ENCODE assay signal across 2 cellular contexts in the genomic region with DNA sequence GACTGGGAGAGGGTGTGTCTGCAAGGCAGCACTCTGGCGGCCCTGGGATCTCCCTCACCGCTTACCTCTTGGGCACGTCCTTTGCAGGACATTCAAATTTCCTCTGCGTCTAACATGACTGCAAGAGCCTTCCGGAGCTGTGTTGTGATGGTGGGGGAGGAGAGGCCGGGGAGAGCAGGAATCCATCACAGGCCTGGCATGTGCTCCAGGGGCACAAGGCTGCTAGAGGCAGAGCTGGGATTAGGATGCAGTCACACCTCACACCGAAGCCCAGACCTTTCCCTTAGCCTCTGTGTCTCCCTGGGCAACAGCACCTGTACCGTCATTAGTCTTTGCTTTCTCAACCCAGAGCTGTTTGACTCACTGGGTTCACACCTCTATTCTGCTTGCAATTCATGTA.
TF ChIP-seq lines count a peak whose summit lies in the region.

No MANE protein-coding gene starts in this region.

TF ChIP-seq in H1, 55 proteins besides CTCF, POLR2A, EP300 and RAD21:
- TF ChIP-seq, protein P1, sequence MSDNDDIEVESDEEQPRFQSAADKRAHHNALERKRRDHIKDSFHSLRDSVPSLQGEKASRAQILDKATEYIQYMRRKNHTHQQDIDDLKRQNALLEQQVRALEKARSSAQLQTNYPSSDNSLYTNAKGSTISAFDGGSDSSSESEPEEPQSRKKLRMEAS (IDR thresholded peaks at IDR 0.05): peak; percentile 85
- TF ChIP-seq, protein P2, sequence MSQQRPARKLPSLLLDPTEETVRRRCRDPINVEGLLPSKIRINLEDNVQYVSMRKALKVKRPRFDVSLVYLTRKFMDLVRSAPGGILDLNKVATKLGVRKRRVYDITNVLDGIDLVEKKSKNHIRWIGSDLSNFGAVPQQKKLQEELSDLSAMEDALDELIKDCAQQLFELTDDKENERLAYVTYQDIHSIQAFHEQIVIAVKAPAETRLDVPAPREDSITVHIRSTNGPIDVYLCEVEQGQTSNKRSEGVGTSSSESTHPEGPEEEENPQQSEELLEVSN (IDR thresholded peaks at IDR 0.05): peak; percentile 39; the same call in 1 of the 2 replicates
- no peak for TF ChIP-seq EGR1 (IDR thresholded peaks at IDR 0.05; ENCODE audit: borderline replicate concordance, low read depth, low read length)
TF ChIP-seq in H1: peak in this region for 2.

TF ChIP-seq in neural cell, 6 proteins besides CTCF, POLR2A, EP300 and RAD21:
- TF ChIP-seq, protein P3, sequence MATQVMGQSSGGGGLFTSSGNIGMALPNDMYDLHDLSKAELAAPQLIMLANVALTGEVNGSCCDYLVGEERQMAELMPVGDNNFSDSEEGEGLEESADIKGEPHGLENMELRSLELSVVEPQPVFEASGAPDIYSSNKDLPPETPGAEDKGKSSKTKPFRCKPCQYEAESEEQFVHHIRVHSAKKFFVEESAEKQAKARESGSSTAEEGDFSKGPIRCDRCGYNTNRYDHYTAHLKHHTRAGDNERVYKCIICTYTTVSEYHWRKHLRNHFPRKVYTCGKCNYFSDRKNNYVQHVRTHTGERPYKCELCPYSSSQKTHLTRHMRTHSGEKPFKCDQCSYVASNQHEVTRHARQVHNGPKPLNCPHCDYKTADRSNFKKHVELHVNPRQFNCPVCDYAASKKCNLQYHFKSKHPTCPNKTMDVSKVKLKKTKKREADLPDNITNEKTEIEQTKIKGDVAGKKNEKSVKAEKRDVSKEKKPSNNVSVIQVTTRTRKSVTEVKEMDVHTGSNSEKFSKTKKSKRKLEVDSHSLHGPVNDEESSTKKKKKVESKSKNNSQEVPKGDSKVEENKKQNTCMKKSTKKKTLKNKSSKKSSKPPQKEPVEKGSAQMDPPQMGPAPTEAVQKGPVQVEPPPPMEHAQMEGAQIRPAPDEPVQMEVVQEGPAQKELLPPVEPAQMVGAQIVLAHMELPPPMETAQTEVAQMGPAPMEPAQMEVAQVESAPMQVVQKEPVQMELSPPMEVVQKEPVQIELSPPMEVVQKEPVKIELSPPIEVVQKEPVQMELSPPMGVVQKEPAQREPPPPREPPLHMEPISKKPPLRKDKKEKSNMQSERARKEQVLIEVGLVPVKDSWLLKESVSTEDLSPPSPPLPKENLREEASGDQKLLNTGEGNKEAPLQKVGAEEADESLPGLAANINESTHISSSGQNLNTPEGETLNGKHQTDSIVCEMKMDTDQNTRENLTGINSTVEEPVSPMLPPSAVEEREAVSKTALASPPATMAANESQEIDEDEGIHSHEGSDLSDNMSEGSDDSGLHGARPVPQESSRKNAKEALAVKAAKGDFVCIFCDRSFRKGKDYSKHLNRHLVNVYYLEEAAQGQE (IDR thresholded peaks at IDR 0.05; ENCODE audit: borderline replicate concordance): no peak
- no peak for TF ChIP-seq TAF1 (IDR thresholded peaks at IDR 0.05; ENCODE audit: low read depth)
- TF ChIP-seq EZH2 (IDR thresholded peaks at IDR 0.05; ENCODE audit: borderline replicate concordance, insufficient read depth, low read length, poor library complexity, severe bottlenecking): no peak
